Comparison of ENCODE assay signal across 1 cellular context in genomic region chr1:181255270-181255929, GRCh38.
A peak's percentile ranks its signal among the peaks of the same experiment; 100 is the strongest.
TF ChIP-seq lines count a peak whose summit lies in the region.

No MANE protein-coding gene starts in this region.

TF ChIP-seq in A549, 52 proteins besides CTCF, POLR2A, EP300 and RAD21 (continued from another document):
- TF ChIP-seq MAX (IDR thresholded peaks at IDR 0.05), result 0 out of 2 replicates have a peak, but pooled peaks have one; percentile 24
- no peak for TF ChIP-seq MYC (IDR thresholded peaks at IDR 0.05; ENCODE audit: borderline replicate concordance, low read length)
- TF ChIP-seq SREBF2 (IDR thresholded peaks at IDR 0.05), result no peak
- no peak for TF ChIP-seq CHD4 (IDR thresholded peaks at IDR 0.05; ENCODE audit: borderline replicate concordance)
- TF ChIP-seq EHMT2 (IDR thresholded peaks at IDR 0.05; ENCODE audit: low read depth), result no peak
- TF ChIP-seq USF2 (IDR thresholded peaks at IDR 0.05), result no peak
- TF ChIP-seq RCOR1 (IDR thresholded peaks at IDR 0.05; ENCODE audit: low read depth, low read length), result no peak
- peak; percentile 86 for TF ChIP-seq FOSL2 (IDR thresholded peaks at IDR 0.05)
- peak; percentile 92 for TF ChIP-seq FOSL2 (CRISPR knock-in tag; IDR thresholded peaks at IDR 0.05)
- no peak for TF ChIP-seq CBX8 (IDR thresholded peaks at IDR 0.05)
- no peak for TF ChIP-seq HOXB5 (CRISPR knock-in tag; IDR thresholded peaks at IDR 0.05)
